26 cellular contexts compared by ENCODE assay signal in the genomic region with DNA sequence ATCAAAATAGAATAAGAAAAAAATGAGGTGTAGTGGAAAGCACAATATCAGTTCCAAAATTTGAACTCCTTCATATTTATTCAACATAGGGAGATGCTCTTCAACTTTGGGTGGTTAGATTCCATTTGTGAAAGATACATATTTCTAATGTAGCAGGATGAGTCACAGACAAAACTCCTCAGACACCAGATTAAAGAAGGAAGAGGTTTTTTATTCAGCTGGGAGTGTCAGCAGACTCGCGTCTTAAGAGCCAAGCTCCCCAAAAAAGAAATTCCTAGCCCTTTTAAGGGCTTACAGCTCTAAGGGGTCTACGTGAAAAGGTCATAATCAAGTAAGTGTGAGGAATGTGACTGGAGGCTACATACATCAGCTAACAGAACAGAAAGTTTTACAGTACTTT.
"Had no signal": no experiment of that assay in that cellular context is flagged by ENCODE, and none has a peak within 500 bp of the region (broad histone marks: within the 10 kb centered on the region; RNA-seq: fewer than 3 reads in every experiment).

No MANE protein-coding gene starts in this region.

- H3K4me3 ChIP-seq: breast epithelium, gastrocnemius medialis, heart left ventricle, left ventricle myocardium inferior, ovary, psoas muscle, stomach had no signal

- H3K4me1 Mint-ChIP-seq: naive thymus-derived CD4-positive, alpha-beta T cell; stimulated activated effector memory CD8-positive, alpha-beta T cell treated with anti-CD3 and anti-CD28 coated beads, Interleukin-12 subunit alpha, Interleukin-12 subunit beta, amount 100 ng/mL, for 72 hours had no signal

- H3K27ac ChIP-seq: breast epithelium, gastrocnemius medialis, heart left ventricle, left ventricle myocardium inferior, psoas muscle, stomach had no signal

- ATAC-seq: activated CD8-positive, alpha-beta T cell treated with anti-CD3 and anti-CD28 coated beads for 36 hours; gastrocnemius medialis; heart left ventricle; naive thymus-derived CD4-positive, alpha-beta T cell; psoas muscle; right cardiac atrium; stimulated activated effector memory CD8-positive, alpha-beta T cell treated with anti-CD3 and anti-CD28 coated beads, Interleukin-12 subunit alpha, Interleukin-12 subunit beta, amount 100 ng/mL, for 72 hours had no signal

- H3K27me3 Mint-ChIP-seq: activated B cell treated with CpG ODN at 0.5 μM for 24 hours; activated CD8-positive, alpha-beta T cell treated with anti-CD3 and anti-CD28 coated beads for 36 hours; activated T-cell treated with anti-CD3 and anti-CD28 coated beads, Interleukin-2, amount 50 U/mL, for 24 hours; memory B cell; naive thymus-derived CD4-positive, alpha-beta T cell; type B pancreatic cell had no signal

- H3K4me1 ChIP-seq: breast epithelium, gastrocnemius medialis, heart left ventricle, left ventricle myocardium inferior, psoas muscle, stomach had no signal

- H3K9me3 ChIP-seq: ovary had no signal

- H3K4me3 Mint-ChIP-seq: activated B cell treated with CpG ODN at 0.5 μM for 24 hours; activated CD8-positive, alpha-beta T cell treated with anti-CD3 and anti-CD28 coated beads for 36 hours; activated naive CD4-positive, alpha-beta T cell treated with anti-CD3 and anti-CD28 coated beads for 36 hours; activated T-cell treated with anti-CD3 and anti-CD28 coated beads, Interleukin-2, amount 50 U/mL, for 24 hours; memory B cell; naive thymus-derived CD4-positive, alpha-beta T cell; stimulated activated effector memory CD8-positive, alpha-beta T cell treated with anti-CD3 and anti-CD28 coated beads, Interleukin-12 subunit alpha, Interleukin-12 subunit beta, amount 100 ng/mL, for 72 hours; type B pancreatic cell had no signal

- DNase-seq: activated B cell treated with CpG ODN at 0.5 μM for 24 hours; activated CD4-positive, alpha-beta T cell treated with anti-CD3 and anti-CD28 coated beads for 48 hours; activated CD8-positive, alpha-beta T cell treated with anti-CD3 and anti-CD28 coated beads for 36 hours; activated naive CD4-positive, alpha-beta T cell treated with anti-CD3 and anti-CD28 coated beads for 36 hours; activated T-cell treated with anti-CD3 and anti-CD28 coated beads, Interleukin-2, amount 50 U/mL, for 24 hours; aorta; cerebellar nuclear complex; dermis blood vessel endothelial cell; effector memory CD4-positive, alpha-beta T cell; gastrocnemius medialis; heart left ventricle; kidney glomerular epithelial cell; left ventricle myocardium inferior; naive thymus-derived CD4-positive, alpha-beta T cell; ovary; psoas muscle; right cardiac atrium; stimulated activated CD4-positive, alpha-beta T cell treated with anti-CD3 and anti-CD28 coated beads, Interleukin-4, amount 100 ng/mL, for 24 hours; stomach; T-helper 1 cell; T-helper 9 cell had no signal

- H3K27ac Mint-ChIP-seq: activated B cell treated with CpG ODN at 0.5 μM for 24 hours; activated CD8-positive, alpha-beta T cell treated with anti-CD3 and anti-CD28 coated beads for 36 hours; activated naive CD4-positive, alpha-beta T cell treated with anti-CD3 and anti-CD28 coated beads for 36 hours; activated T-cell treated with anti-CD3 and anti-CD28 coated beads, Interleukin-2, amount 50 U/mL, for 24 hours; activated T-helper 2 cell treated with anti-CD3 and anti-CD28 coated beads, Interferon-gamma antibody, Interleukin-2, Interleukin-4, amounts not matched to agents 10 μg/mL and 5 μg/mL and 100 μg/mL, durations not matched to agents 14 hours and 24 hours and 36 hours; memory B cell; naive thymus-derived CD4-positive, alpha-beta T cell; stimulated activated effector memory CD8-positive, alpha-beta T cell treated with anti-CD3 and anti-CD28 coated beads, Interleukin-12 subunit alpha, Interleukin-12 subunit beta, amount 100 ng/mL, for 72 hours; type B pancreatic cell had no signal

- H3K36me3 ChIP-seq: breast epithelium, gastrocnemius medialis, ovary had no signal

- H3K27me3 ChIP-seq: breast epithelium, heart left ventricle, ovary, stomach had no signal
